In genomic region chr5:56919942-56920662, GRCh38 we compare ENCODE assay signal across 14 cellular contexts. TPM values are rescaled to one million over a fixed set of nuclear protein-coding genes. Genes with fewer than 3 reads are reported as not detected.
DNase-seq lines count a peak whose midpoint lies in the region; ATAC-seq and TF ChIP-seq lines count a peak whose summit lies in the region.
"Had no signal": no experiment of that assay in that cellular context is flagged by ENCODE, and none has a peak within 500 bp of the region (broad histone marks: within the 10 kb centered on the region; RNA-seq: fewer than 3 reads in every experiment).

No MANE protein-coding gene starts in this region.

- intact Hi-C loops in IMR-90 (cut with micrococcal nuclease): no loop called here

- H3K4ac ChIP-seq in IMR-90 (ENCODE audit: low read depth, low read length): no peak overlapping the region

- H3K14ac ChIP-seq in IMR-90 (replicated peaks; ENCODE audit: low read depth, low read length): no peak overlapping the region

- no peak overlapping the region for H4K8ac ChIP-seq in IMR-90 (ENCODE audit: low read depth in 2 of 2, low read length in 2 of 2)

- dilution Hi-C loops in IMR-90 (cut with HindIII; ENCODE audit: low sequenced_read_pairs, unreplicated experiment): no loop called here

- no peak overlapping the region for H2BK15ac ChIP-seq in IMR-90 (ENCODE audit: low read depth, low read length)

- TF ChIP-seq POLR2A in IMR-90 (IDR thresholded peaks at IDR 0.05; ENCODE audit: low read depth, low read length): no peak

- H3K56ac ChIP-seq in IMR-90 (ENCODE audit: extremely low read depth, insufficient read depth, low read length): no peak overlapping the region

- DNase-seq in IMR-90 (no peak), caudate nucleus (lab: John Stamatoyannopoulos, UW) (no peak), globus pallidus (ENCODE audit: low spot score) (peak; percentile 33), substantia nigra (lab: John Stamatoyannopoulos, UW) (no peak), NCI-H1436 treated with DMSO at 0.1 percent for 48 hours (lab: John Stamatoyannopoulos, UW) (no peak), T1000 (lab: John Stamatoyannopoulos, UW) (no peak)
- DNase-seq in NK-92 treated with Interleukin-12 subunit alpha and Interleukin-12 subunit beta, amount 100 ng/mL, for 24 hours (lab: John Stamatoyannopoulos, UW): no peak
- DNase-seq: ACHN; CD4-positive, CD25-positive, alpha-beta regulatory T cell; DMS 273 treated with DMSO at 0.1 percent for 48 hours; H7 had no signal

- H2AFZ ChIP-seq in IMR-90 (replicated peaks; ENCODE audit: low read length, poor library complexity): no peak overlapping the region
- H2AFZ ChIP-seq: GM23338 had no signal

- H3K18ac ChIP-seq in IMR-90 (ENCODE audit: low read depth, low read length): no peak overlapping the region

- no peak overlapping the region for H3K23ac ChIP-seq in IMR-90 (ENCODE audit: low read depth, low read length)

- no peaks in the 10 kb centered on the region for H3K27me3 ChIP-seq in IMR-90 (ENCODE audit: control insufficient read depth, insufficient read depth, low read length)
- H3K27me3 ChIP-seq: BLaER1 treated with 17β-estradiol and CSF1 and Interleukin-3, amounts not matched to agents 10 nM and 100 nM had no signal

- ATAC-seq in IMR-90 (ENCODE audit: low read depth): no peak
- ATAC-seq in HG02623 (IDR thresholded peaks at IDR 0.05; ENCODE audit: unreplicated experiment): no peak
- ATAC-seq: GM23338 had no signal

- no peaks in the 10 kb centered on the region for H3K9me1 ChIP-seq in IMR-90 (ENCODE audit: insufficient read depth, low read length)

- in situ Hi-C loops in IMR-90 (cut with MboI; ENCODE audit: low sequenced_read_pairs): loop anchor here (25.0 kb wide), 1 partner anchor 1542 kb away; the partner anchor contains the start of gene PLK2

- H3K4me1 ChIP-seq in IMR-90 (ENCODE audit: control insufficient read depth, insufficient read depth, low read length): no peaks in the 10 kb centered on the region
- H3K4me1 ChIP-seq: BLaER1 treated with 17β-estradiol and CSF1 and Interleukin-3, amounts not matched to agents 10 nM and 100 nM had no signal

- H2AK5ac ChIP-seq in IMR-90 (ENCODE audit: low read depth, low read length): no peak overlapping the region

- H3K36me3 ChIP-seq in IMR-90 (ENCODE audit: control insufficient read depth, insufficient read depth, low read length): peaks cover 19% of the 10 kb centered on the region

- no peak overlapping the region for H4K5ac ChIP-seq in IMR-90 (ENCODE audit: low read depth, low read length)

- no CpG with 5 or more reads among the region's 1 CpG for WGBS in IMR-90 (ENCODE audit: extremely low coverage in 2 of 2, insufficient read length in 1 of 2), 2 experiments

- no peak overlapping the region for H2AK9ac ChIP-seq in IMR-90 (replicated peaks; ENCODE audit: low read depth, low read length, poor library complexity)

- H3K9me3 ChIP-seq in IMR-90 (ENCODE audit: control insufficient read depth, insufficient read depth, low read length): no peaks in the 10 kb centered on the region
- H3K9me3 ChIP-seq: BLaER1 treated with 17β-estradiol and CSF1 and Interleukin-3, amounts not matched to agents 10 nM and 100 nM had no signal

- CTCF ChIA-PET in IMR-90 (lab: Yijun Ruan, JAX): no interaction called here

- no peaks in the 10 kb centered on the region for H4K20me1 ChIP-seq in IMR-90 (ENCODE audit: insufficient read depth, low read length)

- POLR2A ChIA-PET in IMR-90 (lab: Charles Lee; ENCODE audit: unreplicated experiment): interaction anchor here (0.6 kb wide), 1 partner anchor 31 kb away, joined by 3 read pairs; no protein-coding TSS in a partner anchor

- no peak for TF ChIP-seq RAD21 in IMR-90 (IDR thresholded peaks at IDR 0.05; ENCODE audit: low read length)

- no peak overlapping the region for H3K4me2 ChIP-seq in IMR-90 (ENCODE audit: low read depth, low read length)
- H3K4me2 ChIP-seq: BLaER1 treated with 17β-estradiol and CSF1 and Interleukin-3, amounts not matched to agents 10 nM and 100 nM; GM23338 had no signal

- H3K4me3 ChIP-seq in IMR-90 (ENCODE audit: insufficient read depth, low read depth, low read length): no peak overlapping the region
- H3K4me3 ChIP-seq: BLaER1 treated with 17β-estradiol and CSF1 and Interleukin-3, amounts not matched to agents 10 nM and 100 nM; GM23338 had no signal

- H3K27ac ChIP-seq in IMR-90 (ENCODE audit: insufficient read depth, low read length) (no peak overlapping the region), caudate nucleus (ENCODE audit: low read depth, low read length) (peak overlapping the region; percentile 18), substantia nigra (ENCODE audit: low read depth, low read length, poor library complexity, severe bottlenecking) (peak overlapping the region; percentile 32)
- H3K27ac ChIP-seq: BLaER1 treated with 17β-estradiol and CSF1 and Interleukin-3, amounts not matched to agents 10 nM and 100 nM had no signal

- no TSS peak for BruUV-seq in IMR-90 (replicated peaks; lab: Mats Ljungman, UMichigan)

- H2BK120ac ChIP-seq in IMR-90 (ENCODE audit: low read depth, low read length): no peak overlapping the region

- no peak overlapping the region for H4K91ac ChIP-seq in IMR-90 (ENCODE audit: insufficient read depth, low read depth, low read length)

- H3K79me1 ChIP-seq in IMR-90 (ENCODE audit: low read depth in 1 of 2, low read length in 2 of 2): peaks cover 6 to 9% of the 10 kb centered on the region in 2 experiments; a peak in 3 of 4 replicates

- no peak for TF ChIP-seq CTCF in IMR-90 (conservative IDR thresholded peaks at IDR 0.05; ENCODE audit: low read depth, low read length)

- no peak overlapping the region for H2BK20ac ChIP-seq in IMR-90 (ENCODE audit: low read depth, low read length)

- no peak overlapping the region for H2BK5ac ChIP-seq in IMR-90 (ENCODE audit: low read depth, low read length, poor library complexity, severe bottlenecking)

- H3K9ac ChIP-seq in IMR-90 (ENCODE audit: low read depth, low read length): no peak overlapping the region
- H3K9ac ChIP-seq: BLaER1 treated with 17β-estradiol and CSF1 and Interleukin-3, amounts not matched to agents 10 nM and 100 nM had no signal

TF ChIP-seq in IMR-90, 13 proteins besides CTCF, POLR2A, EP300 and RAD21:
- TF ChIP-seq CEBPB (IDR thresholded peaks at IDR 0.05; ENCODE audit: low read depth, low read length): peak; percentile 47; the same call in 1 of the 2 replicates
- no peak for TF ChIP-seq RCOR1 (IDR thresholded peaks at IDR 0.05; ENCODE audit: insufficient replicate concordance, low read length)

RNA-seq across cellular contexts. Expression of gene SETD9, which starts 10.7 kb away (rescaled TPM):
- 8.1 and 8.9 TPM in 2 replicates for total RNA-seq in IMR-90 (2012; rRNA removed)
- 3.6 and 3.9 TPM in 2 replicates for polyA plus RNA-seq in IMR-90 (2012; rRNA removed)
- polyA plus RNA-seq in IMR-90 (2012; cell fraction: cytosol; rRNA removed): 0.58 and 1.4 TPM in 2 replicates
- polyA plus RNA-seq in IMR-90 (2012; cell fraction: nucleus; rRNA removed; ENCODE audit: low replicate concordance): 0.38 and 2.1 TPM in 2 replicates

RNA-seq across cellular contexts. Expression of gene MIER3, which starts 31.8 kb away (rescaled TPM):
- 22.9 and 26.7 TPM in 2 replicates for total RNA-seq in IMR-90 (2012; rRNA removed)
- 4.8 and 6.4 TPM in 2 replicates for polyA plus RNA-seq in IMR-90 (2012; rRNA removed)
- polyA plus RNA-seq in IMR-90 (2012; cell fraction: cytosol; rRNA removed): 0.89 and 1.4 TPM in 2 replicates
- 2.9 and 18.2 TPM in 2 replicates for polyA plus RNA-seq in IMR-90 (2012; cell fraction: nucleus; rRNA removed; ENCODE audit: low replicate concordance)
